In the genomic region with DNA sequence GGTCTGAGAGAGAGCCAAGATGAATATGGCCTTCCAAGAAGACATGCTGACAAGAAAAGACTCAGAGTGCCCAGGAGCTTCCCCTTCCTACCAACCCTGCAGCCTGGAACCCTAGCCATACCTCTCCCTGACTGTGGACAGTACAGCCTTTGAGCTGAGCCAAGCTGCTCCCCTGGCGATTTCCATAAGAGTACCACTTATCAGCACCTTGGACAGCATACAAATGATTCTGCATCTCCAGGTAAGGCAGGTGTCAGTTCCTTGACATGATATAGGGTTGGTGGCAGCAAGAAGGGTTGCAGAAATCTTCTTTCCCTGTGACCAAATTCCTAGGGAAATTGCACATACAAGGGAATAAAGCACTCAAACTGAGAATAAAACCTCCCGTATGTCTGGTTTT, we compare ENCODE assay signal across 18 cellular contexts.
A peak's percentile ranks its signal among the peaks of the same experiment; 100 is the strongest.
DNase-seq lines count a peak whose midpoint lies in the region; TF ChIP-seq lines count a peak whose summit lies in the region.
"Had no signal": no experiment of that assay in that cellular context is flagged by ENCODE, and none has a peak within 500 bp of the region (broad histone marks: within the 10 kb centered on the region; RNA-seq: fewer than 3 reads in every experiment).

No MANE protein-coding gene starts in this region.

- DNase-seq in ELF-1 (ENCODE audit: low read depth, low spot score) (peak; percentile 35), HuH-7 (ENCODE audit: low spot score) (peak; percentile 24), astrocyte of the hippocampus (ENCODE audit: low read depth, low spot score) (peak; percentile 32), kidney tubule cell (ENCODE audit: low spot score) (peak; percentile 10), GOT3 (lab: John Stamatoyannopoulos, UW) (no peak), WERI-Rb-1 (no peak)
- no peak for DNase-seq in stimulated activated naive CD4-positive, alpha-beta T cell (lab: John Stamatoyannopoulos, UW)
- DNase-seq: activated CD4-positive, alpha-beta T cell treated with anti-CD3 and anti-CD28 coated beads for 48 hours; AML-193; amniotic stem cell; effector CD8-positive, alpha-beta T cell; EL; immature natural killer cell; MV-4-11; naive thymus-derived CD4-positive, alpha-beta T cell; NCI-H187 had no signal

- H3K27ac ChIP-seq in WERI-Rb-1: no peak overlapping the region
- H3K27ac ChIP-seq: parathyroid adenoma, RWPE1 had no signal

- no peaks in the 10 kb centered on the region for H3K9me3 ChIP-seq in WERI-Rb-1 (ENCODE audit: severe bottlenecking)

- H3K27me3 ChIP-seq in WERI-Rb-1 (ENCODE audit: insufficient read depth, low read depth, severe bottlenecking): no peaks in the 10 kb centered on the region

- H3K4me3 ChIP-seq in WERI-Rb-1 (ENCODE audit: low read depth, low read length): no peak overlapping the region

- H3K36me3 ChIP-seq in WERI-Rb-1: no peaks in the 10 kb centered on the region

- TF ChIP-seq CTCF in WERI-Rb-1 (IDR thresholded peaks at IDR 0.05; ENCODE audit: low read depth, low read length): no peak

Comparison
In these comparisons a context has a peak if more than half of its experiments do, and no peak if none do; other contexts are left out.
1. DNase-seq: peak in ELF-1 (single experiment), HuH-7 (single experiment), astrocyte of the hippocampus (single experiment) and kidney tubule cell (single experiment); none in GOT3 (single experiment), stimulated activated naive CD4-positive, alpha-beta T cell (0 of 6) and WERI-Rb-1 (single experiment).